ENCODE assay signal across 2 cellular contexts in genomic region chr20:47209982-47210381, GRCh38.
TF ChIP-seq lines count a peak whose summit lies in the region.

No MANE protein-coding gene starts in this region.

TF ChIP-seq in HCT116, 20 proteins besides CTCF, POLR2A, EP300 and RAD21:
- TF ChIP-seq REST (IDR thresholded peaks at IDR 0.05; ENCODE audit: low read depth) (no peak), YY1 (IDR thresholded peaks at IDR 0.05; ENCODE audit: extremely low read depth, insufficient replicate concordance, low read depth, low read length) (no peak), ELF1 (IDR thresholded peaks at IDR 0.05; ENCODE audit: borderline replicate concordance, low read depth) (no peak), ZNF274 (IDR thresholded peaks at IDR 0.05; ENCODE audit: low read depth, low read length) (no peak), ZFX (IDR thresholded peaks at IDR 0.05) (no peak), ATF3 (IDR thresholded peaks at IDR 0.05) (no peak), FOSL1 (IDR thresholded peaks at IDR 0.05; ENCODE audit: low read depth) (no peak), SIN3A (IDR thresholded peaks at IDR 0.05; ENCODE audit: low read depth) (no peak), TCF7L2 (IDR thresholded peaks at IDR 0.05; ENCODE audit: borderline replicate concordance, extremely low read depth, insufficient read depth, insufficient read length) (no peak), ZBTB33 (IDR thresholded peaks at IDR 0.05; ENCODE audit: extremely low read depth, insufficient replicate concordance, low read length) (no peak)

TF ChIP-seq in endothelial cell of umbilical vein, 7 proteins besides CTCF, POLR2A, EP300 and RAD21 (continued from another document):
- TF ChIP-seq FOS (IDR thresholded peaks at IDR 0.05; ENCODE audit: borderline replicate concordance, insufficient read depth, low read length) (no peak), EZH2 (IDR thresholded peaks at IDR 0.05; ENCODE audit: borderline replicate concordance, low read depth, low read length, severe bottlenecking) (no peak), GATA2 (IDR thresholded peaks at IDR 0.05; ENCODE audit: insufficient read depth, insufficient read length, low read depth, low read length) (no peak), MAX (IDR thresholded peaks at IDR 0.05; ENCODE audit: insufficient read depth, insufficient read length) (no peak), JUN (IDR thresholded peaks at IDR 0.05; ENCODE audit: borderline replicate concordance, insufficient read depth, insufficient read length, low read depth) (no peak)
